ENCODE assay signal across 8 cellular contexts in genomic region chr10:4826788-4827324, GRCh38. TPM values are rescaled to one million over a fixed set of nuclear protein-coding genes. Genes with fewer than 3 reads are reported as not detected.
DNase-seq lines count a peak whose midpoint lies in the region; ATAC-seq and TF ChIP-seq lines count a peak whose summit lies in the region.

No MANE protein-coding gene starts in this region.

- in situ Hi-C loops in GM13976 (cut with MboI; ENCODE audit: low sequenced_read_pairs, unreplicated experiment), result loop anchor here (25.0 kb wide), 2 partner anchors 560 to 785 kb away; no protein-coding TSS in a partner anchor

- H3K27me3 ChIP-seq in ascending aorta, result no peaks in the 10 kb centered on the region
- H3K27me3 ChIP-seq in layer of hippocampus (ENCODE audit: control insufficient read depth, insufficient read depth, low read length), result peaks cover 12% of the 10 kb centered on the region
- no peaks in the 10 kb centered on the region for H3K27me3 ChIP-seq in stomach smooth muscle (ENCODE audit: control insufficient read depth in 1 of 2, insufficient read depth in 2 of 2, low read length in 2 of 2)

- POLR2A ChIA-PET in activated CD4-positive, alpha-beta T cell treated with anti-CD3 and anti-CD28 coated beads for 36 hours (lab: Charles Lee), result interaction anchor here (0.7 kb wide), 1 partner anchor 157 kb away, joined by 3 read pairs; no protein-coding TSS in a partner anchor

- H3K27ac Mint-ChIP-seq in activated CD4-positive, alpha-beta T cell treated with anti-CD3 and anti-CD28 coated beads for 36 hours, result peak overlapping the region; percentile 83

- H3K36me3 ChIP-seq in ascending aorta (no peaks in the 10 kb centered on the region), stomach smooth muscle (ENCODE audit: control insufficient read depth in 2 of 2, insufficient read depth in 2 of 2, low read length in 2 of 2) (peaks cover 0 to 4% of the 10 kb centered on the region in 2 donors)

- H3K4me1 Mint-ChIP-seq in activated CD4-positive, alpha-beta T cell treated with anti-CD3 and anti-CD28 coated beads for 36 hours, result peaks cover 35% of the 10 kb centered on the region

- peak overlapping the region; percentile 90 to 92 for H3K27ac ChIP-seq in ascending aorta
- H3K27ac ChIP-seq in layer of hippocampus (ENCODE audit: low read depth, low read length), result peak overlapping the region; percentile 62
- peak overlapping the region; percentile 65 for H3K27ac ChIP-seq in stomach smooth muscle (ENCODE audit: low read length)

- H3K36me3 Mint-ChIP-seq in activated CD4-positive, alpha-beta T cell treated with anti-CD3 and anti-CD28 coated beads for 36 hours (ENCODE audit: low read depth), result peaks cover 15% of the 10 kb centered on the region

- H3K4me3 ChIP-seq in ascending aorta (peak overlapping the region; percentile 51 to 66), stomach smooth muscle (ENCODE audit: low read length in 2 of 2) (peak overlapping the region; percentile 40 to 67)

- H3K9me3 ChIP-seq in ascending aorta (no peaks in the 10 kb centered on the region), stomach smooth muscle (ENCODE audit: control insufficient read depth in 2 of 2, low read length in 2 of 2) (no peaks in the 10 kb centered on the region)

- intact Hi-C loops in activated CD4-positive, alpha-beta T cell treated with anti-CD3 and anti-CD28 coated beads for 36 hours (cut with DNase I, micrococcal nuclease), result loop anchor here in 1 of 2 experiments (1.0 to 2.0 kb wide), 2 partner anchors 585 to 858 kb away; partner anchors contain the start of genes NET1 and TASOR2
- intact Hi-C loops in ascending aorta (cut with DNase I), result loop anchor here (10.0 kb wide), 1 partner anchor 1048 kb away; no protein-coding TSS in a partner anchor

- ATAC-seq in activated CD4-positive, alpha-beta T cell treated with anti-CD3 and anti-CD28 coated beads for 36 hours, result no peak
- no peak for ATAC-seq in HG02759 (IDR thresholded peaks at IDR 0.05; ENCODE audit: unreplicated experiment)

- H3K9me3 Mint-ChIP-seq in activated CD4-positive, alpha-beta T cell treated with anti-CD3 and anti-CD28 coated beads for 36 hours (ENCODE audit: low read depth), result peaks cover 2% of the 10 kb centered on the region

- peak overlapping the region; percentile 77 for H3K4me3 Mint-ChIP-seq in activated CD4-positive, alpha-beta T cell treated with anti-CD3 and anti-CD28 coated beads for 36 hours

- peaks cover 5% of the 10 kb centered on the region for H3K27me3 Mint-ChIP-seq in activated CD4-positive, alpha-beta T cell treated with anti-CD3 and anti-CD28 coated beads for 36 hours

- CTCF ChIA-PET in activated CD4-positive, alpha-beta T cell treated with anti-CD3 and anti-CD28 coated beads for 36 hours (lab: Charles Lee), result interaction anchor here (1.1 to 5.2 kb wide), 5 partner anchors 10 to 796 kb away, joined by 4 to 46 read pairs (median 6); no protein-coding TSS in a partner anchor

- H3K9ac ChIP-seq in stomach smooth muscle (ENCODE audit: low read length in 2 of 2), result peak overlapping the region; percentile 64 to 65

- DNase-seq in activated CD4-positive, alpha-beta T cell treated with anti-CD3 and anti-CD28 coated beads for 36 hours, result no peak
- DNase-seq in activated CD4-positive, alpha-beta T cell treated with anti-CD3 and anti-CD28 coated beads for 4 hours, result no peak
- no peak for DNase-seq in ascending aorta (ENCODE audit: low spot score in 2 of 2)
- DNase-seq in iPS-NIHi11 (ENCODE audit: low spot score), result no peak
- DNase-seq in GM13976 (ENCODE audit: low spot score), result no peak

- H3K4me1 ChIP-seq in ascending aorta (peaks cover 0 to 5% of the 10 kb centered on the region in 2 donors), stomach smooth muscle (ENCODE audit: control insufficient read depth, insufficient read depth, low read length) (peaks cover 8% of the 10 kb centered on the region)

- TF ChIP-seq CTCF in ascending aorta (IDR thresholded peaks at IDR 0.05), result no peak
- TF ChIP-seq CTCF in GM13976 (IDR thresholded peaks at IDR 0.05; ENCODE audit: borderline replicate concordance, control extremely low read depth, extremely low read depth, insufficient read depth, missing control alignments), result no peak

RNA-seq across cellular contexts. Expression of gene AKR1E2, which starts 0.8 kb away (rescaled TPM):
- total RNA-seq in activated CD4-positive, alpha-beta T cell treated with anti-CD3 and anti-CD28 coated beads for 36 hours, result 10 to 100 TPM in 1 of 2 experiments, 1 to 10 TPM in 1; 9.8 to 13.4 TPM
- 0.53 TPM for total RNA-seq in ascending aorta
